Comparison of ENCODE assay signal across 30 cellular contexts in genomic region chr13:34757441-34757840, GRCh38.
"Had no signal": no experiment of that assay in that cellular context is flagged by ENCODE, and none has a peak within 500 bp of the region (broad histone marks: within the 10 kb centered on the region; RNA-seq: fewer than 3 reads in every experiment).

No MANE protein-coding gene starts in this region.

- H3K9me3 Mint-ChIP-seq: nephron; neural progenitor cell; stimulated activated naive CD8-positive, alpha-beta T cell treated with anti-CD3 and anti-CD28 coated beads, Interleukin-15, amount 100 ng/mL, for 72 hours had no signal

- H2AFZ ChIP-seq: neural progenitor cell, parathyroid adenoma had no signal

- H3K4me1 Mint-ChIP-seq: naive thymus-derived CD4-positive, alpha-beta T cell; nephron; neural progenitor cell; stimulated activated naive CD8-positive, alpha-beta T cell treated with anti-CD3 and anti-CD28 coated beads, Interleukin-15, amount 100 ng/mL, for 72 hours had no signal

- H3K4me2 ChIP-seq: neural progenitor cell, smooth muscle cell had no signal

- H3K4me1 ChIP-seq: gastroesophageal sphincter, heart right ventricle, left lung, neural progenitor cell, parathyroid adenoma, right atrium auricular region, suprapubic skin, upper lobe of right lung, uterus had no signal

- H3K36me3 Mint-ChIP-seq: naive thymus-derived CD4-positive, alpha-beta T cell; neural progenitor cell had no signal

- H3K79me2 ChIP-seq: parathyroid adenoma had no signal

- H3K27me3 Mint-ChIP-seq: progenitor cell of endocrine pancreas; stimulated activated naive CD8-positive, alpha-beta T cell treated with anti-CD3 and anti-CD28 coated beads, Interleukin-15, amount 100 ng/mL, for 72 hours had no signal

- H3K36me3 ChIP-seq: gastroesophageal sphincter, heart right ventricle, left lung, neural progenitor cell, right atrium auricular region, suprapubic skin, transverse colon, upper lobe of right lung had no signal

- H3K4me3 ChIP-seq: gastroesophageal sphincter, heart right ventricle, left lung, neural progenitor cell, right atrium auricular region, smooth muscle cell, suprapubic skin, transverse colon, upper lobe of right lung, uterus had no signal

- H3K27ac ChIP-seq: epithelial cell of prostate, gastroesophageal sphincter, heart right ventricle, left lung, neural progenitor cell, parathyroid adenoma, right atrium auricular region, suprapubic skin, upper lobe of right lung, uterus had no signal

- DNase-seq: cortex of kidney; effector CD4-positive, alpha-beta T cell; glutamatergic neuron; heart right ventricle; hippocampal formation; left cardiac atrium; left lung; mesendoderm; midbrain; naive thymus-derived CD4-positive, alpha-beta T cell; stimulated activated CD4-positive, alpha-beta T cell treated with anti-CD3 and anti-CD28 coated beads, Interleukin-12 subunit alpha, Interleukin-12 subunit beta, amount 100 ng/mL, for 4 hours; stimulated activated CD4-positive, alpha-beta T cell treated with anti-CD3 and anti-CD28 coated beads, Interleukin-1b, Interleukin-23, amount 100 ng/mL, for 48 hours; stimulated activated CD4-positive, alpha-beta T cell treated with anti-CD3 and anti-CD28 coated beads, Interleukin-4, amount 100 ng/mL, for 1 hour; stimulated activated CD8-positive, alpha-beta memory T cell treated with anti-CD3 and anti-CD28 coated beads, Interleukin-4, amount 100 ng/mL, for 48 hours; stimulated activated naive CD4-positive, alpha-beta T cell; stimulated activated naive CD8-positive, alpha-beta T cell treated with anti-CD3 and anti-CD28 coated beads, Interleukin-15, amount 100 ng/mL, for 72 hours; transverse colon; upper lobe of right lung; uterus had no signal

- H3K9ac ChIP-seq: neural progenitor cell, parathyroid adenoma had no signal

- H3K27me3 ChIP-seq: gastroesophageal sphincter, heart right ventricle, left lung, neural progenitor cell, right atrium auricular region, suprapubic skin, transverse colon, upper lobe of right lung, uterus had no signal

- H3K4me3 Mint-ChIP-seq: naive thymus-derived CD4-positive, alpha-beta T cell; nephron; neural progenitor cell; stimulated activated naive CD8-positive, alpha-beta T cell treated with anti-CD3 and anti-CD28 coated beads, Interleukin-15, amount 100 ng/mL, for 72 hours had no signal

- ATAC-seq: esophagus mucosa; gastroesophageal sphincter; heart right ventricle; left cardiac atrium; left lung; naive thymus-derived CD4-positive, alpha-beta T cell; sciatic nerve; stimulated activated naive CD8-positive, alpha-beta T cell treated with anti-CD3 and anti-CD28 coated beads, Interleukin-15, amount 100 ng/mL, for 72 hours; upper lobe of right lung had no signal

- H3K27ac Mint-ChIP-seq: naive thymus-derived CD4-positive, alpha-beta T cell; nephron; neural progenitor cell; progenitor cell of endocrine pancreas; stimulated activated naive CD8-positive, alpha-beta T cell treated with anti-CD3 and anti-CD28 coated beads, Interleukin-15, amount 100 ng/mL, for 72 hours had no signal

- H3K9me3 ChIP-seq: gastroesophageal sphincter, right atrium auricular region, suprapubic skin, transverse colon, upper lobe of right lung, uterus had no signal
